1 cellular context compared by ENCODE assay signal in genomic region chr6:42756713-42757112, GRCh38.
TF ChIP-seq lines count a peak whose summit lies in the region.

No MANE protein-coding gene starts in this region.

TF ChIP-seq in H1, 55 proteins besides CTCF, POLR2A, EP300 and RAD21:
- peak; percentile 77 for TF ChIP-seq MAX (IDR thresholded peaks at IDR 0.05)
- 0 out of 2 replicates have a peak, but pooled peaks have one; percentile 27 for TF ChIP-seq TAF1 (IDR thresholded peaks at IDR 0.05; ENCODE audit: low read depth, low read length)
- peak; percentile 24; the same call in 1 of the 2 replicates for TF ChIP-seq TBP (IDR thresholded peaks at IDR 0.05; ENCODE audit: low read depth, low read length)
- TF ChIP-seq CREB1 (IDR thresholded peaks at IDR 0.05): no peak
- peak; percentile 16 for TF ChIP-seq NANOG (IDR thresholded peaks at IDR 0.05; ENCODE audit: insufficient read depth, low read depth, low read length, poor library complexity, severe bottlenecking)
- peak; percentile 75; the same call in 1 of the 2 replicates for TF ChIP-seq TCF12 (IDR thresholded peaks at IDR 0.05; ENCODE audit: low read depth, low read length)
- 0 out of 2 replicates have a peak, but pooled peaks have one; percentile 2 for TF ChIP-seq SP4 (IDR thresholded peaks at IDR 0.05; ENCODE audit: low read length)
- TF ChIP-seq SRF (IDR thresholded peaks at IDR 0.05; ENCODE audit: low read depth, low read length): no peak
- TF ChIP-seq TAF7 (optimal IDR thresholded peaks at IDR 0.05; ENCODE audit: borderline replicate concordance, low read depth, low read length): peak; percentile 24
- peak; percentile 42; the same call in 1 of the 2 replicates for TF ChIP-seq E2F6 (IDR thresholded peaks at IDR 0.05)
TF ChIP-seq in H1: peak in this region for 8.
